Comparison of ENCODE assay signal across 8 cellular contexts in genomic region chr15:29102173-29102794, GRCh38.
DNase-seq lines count a peak whose midpoint lies in the region; TF ChIP-seq lines count a peak whose summit lies in the region.
"Not testable (repeated sequence)": the region's sequence is repeated elsewhere in the genome, so short reads cannot be mapped to it uniquely, and the experiment has no call there.

No MANE protein-coding gene starts in this region.

- in situ Hi-C loops in ACHN (cut with HindIII; ENCODE audit: low pct_ligation_motif_present, low pct_unique_long_range_greater_than_20kb, low sequenced_read_pairs) = not testable (repeated sequence)

- not testable (repeated sequence) for H3K27me3 ChIP-seq in MG63, dorsolateral prefrontal cortex

- DNase-seq in ACHN (peak; percentile 48), MG63 (peak; percentile 21), SKM-1 (lab: John Stamatoyannopoulos, UW; ENCODE audit: unreplicated experiment) (peak; percentile 38), dorsolateral prefrontal cortex (peak in 6 of 10 donors; percentile 44 to 72 (median 59)), left kidney (ENCODE audit: low read depth, low spot score) (peak; percentile 71)
- DNase-seq in activated T-cell treated with anti-CD3 and anti-CD28 coated beads, Interleukin-2, amount 50 U/mL, for 1 hour = peak; percentile 66
- DNase-seq in stimulated activated CD4-positive, alpha-beta T cell treated with anti-CD3 and anti-CD28 coated beads, Interleukin-2, amount 100 ng/mL, for 24 hours = peak; percentile 71 to 75

- intact Hi-C loops in dorsolateral prefrontal cortex (cut with DNase I) = loop anchor here (5.0 kb wide), 2 partner anchors 215 to 320 kb away; partner anchors contain the start of gene APBA2 (in 2 of the 2)

- not testable (repeated sequence) for H3K4me3 ChIP-seq in MG63, dorsolateral prefrontal cortex

- not testable (repeated sequence) for H3K9me3 ChIP-seq in MG63

- peak overlapping the region in 22 of 59 donors; percentile 5 to 86 (median 41) for H3K27ac ChIP-seq in dorsolateral prefrontal cortex

- peak; percentile 84 for TF ChIP-seq CTCF in GM12874 (IDR thresholded peaks at IDR 0.05; ENCODE audit: insufficient read depth, low read depth, low read length)
- peak; percentile 39 to 87 (median 76) for TF ChIP-seq CTCF in dorsolateral prefrontal cortex (IDR thresholded peaks at IDR 0.05 in 54 of 56, conservative IDR thresholded peaks at IDR 0.05 in 2 of 56; ENCODE audit: low read depth in 1 of 56, partially characterized antibody in 56 of 56)

- H3K36me3 ChIP-seq in MG63 = not testable (repeated sequence)

Comparison
In these comparisons a context has a peak if more than half of its experiments do, and no peak if none do; other contexts are left out.
1. DNase-seq: peak in every context shown above with its lines; median percentile 73 in stimulated activated CD4-positive, alpha-beta T cell treated with anti-CD3 and anti-CD28 coated beads, Interleukin-2, amount 100 ng/mL, for 24 hours; 71 in left kidney; 66 in activated T-cell treated with anti-CD3 and anti-CD28 coated beads, Interleukin-2, amount 50 U/mL, for 1 hour; 59 in dorsolateral prefrontal cortex; 48 in ACHN; 38 in SKM-1; 21 in MG63.